In the genomic region with DNA sequence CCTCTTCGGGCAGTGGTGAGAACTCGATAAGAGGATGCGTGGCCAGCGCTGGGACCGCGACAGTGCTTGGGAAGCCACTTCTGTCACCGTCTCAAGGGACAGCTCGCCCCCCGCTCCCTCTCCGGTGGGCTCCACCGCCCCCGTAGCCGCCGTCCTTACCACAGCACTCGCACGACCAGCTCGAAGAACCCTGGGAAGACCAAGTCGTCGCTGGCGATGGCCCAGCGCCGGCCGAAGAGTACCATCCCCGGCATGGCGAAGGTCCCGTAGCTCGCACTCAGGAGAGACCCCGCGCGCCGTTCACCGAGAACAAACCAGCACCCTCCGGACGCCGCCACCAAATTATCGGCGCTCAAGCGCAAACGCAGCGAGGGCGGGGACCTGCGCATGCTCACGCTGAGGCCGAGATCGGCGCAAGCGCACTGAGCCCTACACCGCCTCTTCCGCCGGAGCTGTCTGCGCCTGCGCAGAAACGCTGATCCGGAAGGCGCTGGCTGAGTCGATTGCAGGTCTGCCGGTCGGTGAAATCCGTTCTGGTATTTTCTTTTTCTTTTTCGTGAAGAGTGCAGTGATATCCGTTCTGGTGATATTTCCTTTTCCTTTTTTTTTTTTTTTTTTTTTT, we compare ENCODE assay signal across 8 cellular contexts. TPM values are rescaled to one million over a fixed set of nuclear protein-coding genes. Genes with fewer than 3 reads are reported as not detected.
DNase-seq lines count a peak whose midpoint lies in the region; ATAC-seq and TF ChIP-seq lines count a peak whose summit lies in the region.

A gene with protein sequence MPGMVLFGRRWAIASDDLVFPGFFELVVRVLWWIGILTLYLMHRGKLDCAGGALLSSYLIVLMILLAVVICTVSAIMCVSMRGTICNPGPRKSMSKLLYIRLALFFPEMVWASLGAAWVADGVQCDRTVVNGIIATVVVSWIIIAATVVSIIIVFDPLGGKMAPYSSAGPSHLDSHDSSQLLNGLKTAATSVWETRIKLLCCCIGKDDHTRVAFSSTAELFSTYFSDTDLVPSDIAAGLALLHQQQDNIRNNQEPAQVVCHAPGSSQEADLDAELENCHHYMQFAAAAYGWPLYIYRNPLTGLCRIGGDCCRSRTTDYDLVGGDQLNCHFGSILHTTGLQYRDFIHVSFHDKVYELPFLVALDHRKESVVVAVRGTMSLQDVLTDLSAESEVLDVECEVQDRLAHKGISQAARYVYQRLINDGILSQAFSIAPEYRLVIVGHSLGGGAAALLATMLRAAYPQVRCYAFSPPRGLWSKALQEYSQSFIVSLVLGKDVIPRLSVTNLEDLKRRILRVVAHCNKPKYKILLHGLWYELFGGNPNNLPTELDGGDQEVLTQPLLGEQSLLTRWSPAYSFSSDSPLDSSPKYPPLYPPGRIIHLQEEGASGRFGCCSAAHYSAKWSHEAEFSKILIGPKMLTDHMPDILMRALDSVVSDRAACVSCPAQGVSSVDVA (minus strand): TSS at position 366 of the 622 bp plus-strand sequence. CDS start 112 bp downstream, at position 254.

- H3K4me3 ChIP-seq in BE2C (ENCODE audit: low read depth, low read length), result peak within 1 kb of the TSS; percentile 98

- TF ChIP-seq CTCF in BE2C (IDR thresholded peaks at IDR 0.05; ENCODE audit: low read depth, low read length), result no peak

- ATAC-seq in GM19324 (IDR thresholded peaks at IDR 0.05; ENCODE audit: low FRiP score, unreplicated experiment) (peak; percentile 91), HG03460 (IDR thresholded peaks at IDR 0.05; ENCODE audit: unreplicated experiment) (peak; percentile 71)

- peaks cover 22% of the 10 kb centered on the region for H3K36me3 ChIP-seq in BE2C

- peak within 1 kb of the TSS; percentile 93 for H3K27ac ChIP-seq in cingulate gyrus (ENCODE audit: low read depth, low read length)

- no peaks in the 10 kb centered on the region for H3K9me3 ChIP-seq in BE2C

- H3K27me3 ChIP-seq in BE2C, result no peaks in the 10 kb centered on the region

- no peaks in the 10 kb centered on the region for H3K4me1 ChIP-seq in BE2C

- DNase-seq in BE2C, result peak; percentile 97
- DNase-seq in NCI-H524 treated with DMSO at 0.1 percent for 48 hours (lab: John Stamatoyannopoulos, UW), result peak; percentile 27
- peak; percentile 95 for DNase-seq in activated CD4-positive, alpha-beta T cell treated with anti-CD3 and anti-CD28 coated beads for 4 hours
- DNase-seq in kidney glomerular epithelial cell (lab: John Stamatoyannopoulos, UW), result peak; percentile 87
- DNase-seq in stimulated activated CD4-positive, alpha-beta T cell treated with anti-CD3 and anti-CD28 coated beads, Interleukin-15, amount 100 ng/mL, for 48 hours (ENCODE audit: low read depth in 2 of 2), result peak; percentile 89 to 94

RNA-seq across cellular contexts. Expression of the gene that starts here (rescaled TPM):
- polyA plus RNA-seq in BE2C (2012; ENCODE audit: insufficient read depth, insufficient read length, low read depth), result 24.4 TPM

Comparison
In these comparisons a context has a peak if more than half of its experiments do, and no peak if none do; other contexts are left out.
1. Peak in every context shown above with its lines: DNase-seq, ATAC-seq, H3K4me3 ChIP-seq and H3K27ac ChIP-seq.
2. DNase-seq: peak in every context shown above with its lines; median percentile 97 in BE2C; 95 in activated CD4-positive, alpha-beta T cell treated with anti-CD3 and anti-CD28 coated beads for 4 hours; 92 in stimulated activated CD4-positive, alpha-beta T cell treated with anti-CD3 and anti-CD28 coated beads, Interleukin-15, amount 100 ng/mL, for 48 hours; 87 in kidney glomerular epithelial cell; 27 in NCI-H524 treated with DMSO at 0.1 percent for 48 hours.